Comparison of ENCODE assay signal across 9 cellular contexts in genomic region chr19:3368848-3369336, GRCh38. TPM values are rescaled to one million over a fixed set of nuclear protein-coding genes. Genes with fewer than 3 reads are reported as not detected.
DNase-seq lines count a peak whose midpoint lies in the region; ATAC-seq and TF ChIP-seq lines count a peak whose summit lies in the region.
"Had no signal": no experiment of that assay in that cellular context is flagged by ENCODE, and none has a peak within 500 bp of the region (broad histone marks: within the 10 kb centered on the region; RNA-seq: fewer than 3 reads in every experiment).

No MANE protein-coding gene starts in this region.

- H3K4me3 Mint-ChIP-seq in activated naive CD4-positive, alpha-beta T cell treated with anti-CD3 and anti-CD28 coated beads, Interleukin-2, amount 50 U/mL, for 24 hours, result peak overlapping the region; percentile 34

- H3K4me1 Mint-ChIP-seq in activated naive CD4-positive, alpha-beta T cell treated with anti-CD3 and anti-CD28 coated beads, Interleukin-2, amount 50 U/mL, for 24 hours, result peaks cover 41% of the 10 kb centered on the region

- H3K27me3 Mint-ChIP-seq in activated naive CD4-positive, alpha-beta T cell treated with anti-CD3 and anti-CD28 coated beads, Interleukin-2, amount 50 U/mL, for 24 hours, result no peaks in the 10 kb centered on the region

- peak overlapping the region; percentile 53 for H3K27ac Mint-ChIP-seq in activated naive CD4-positive, alpha-beta T cell treated with anti-CD3 and anti-CD28 coated beads, Interleukin-2, amount 50 U/mL, for 24 hours
- H3K27ac Mint-ChIP-seq in activated naive CD4-positive, alpha-beta T cell treated with anti-CD3 and anti-CD28 coated beads, Interleukin-2, amount 50 U/mL, for 72 hours, result peak overlapping the region in 1 of 2 donors; percentile 48

- TF ChIP-seq CTCF in astrocyte of the spinal cord (IDR thresholded peaks at IDR 0.05; ENCODE audit: low read depth, low read length), result no peak
- no peak for TF ChIP-seq CTCF in lower leg skin (IDR thresholded peaks at IDR 0.05)
- no peak for TF ChIP-seq CTCF in upper lobe of left lung (IDR thresholded peaks at IDR 0.05)

- H3K27ac ChIP-seq in upper lobe of left lung, result peak overlapping the region; percentile 95 to 100 (median 98)

- H3K9me3 ChIP-seq in upper lobe of left lung, result no peaks in the 10 kb centered on the region

- no peaks in the 10 kb centered on the region for H3K36me3 Mint-ChIP-seq in activated naive CD4-positive, alpha-beta T cell treated with anti-CD3 and anti-CD28 coated beads, Interleukin-2, amount 50 U/mL, for 24 hours
- no peaks in the 10 kb centered on the region for H3K36me3 Mint-ChIP-seq in activated naive CD4-positive, alpha-beta T cell treated with anti-CD3 and anti-CD28 coated beads, Interleukin-2, amount 50 U/mL, for 72 hours

- peaks cover 0 to 3% (median 0%) of the 10 kb centered on the region in 4 donors for H3K36me3 ChIP-seq in upper lobe of left lung

- H3K4me3 ChIP-seq in astrocyte of the spinal cord (ENCODE audit: low read depth, low read length) (peak overlapping the region; percentile 79), lower leg skin (ENCODE audit: low read depth, poor library complexity, severe bottlenecking) (peak overlapping the region; percentile 5), upper lobe of left lung (peak overlapping the region in 3 of 4 donors; percentile 78 to 92 (median 85))

- ATAC-seq in activated naive CD4-positive, alpha-beta T cell treated with anti-CD3 and anti-CD28 coated beads, Interleukin-2, amount 50 U/mL, for 72 hours, result no peak
- ATAC-seq in upper lobe of left lung (ENCODE audit: low FRiP score in 2 of 2) (no peak), HG03196 (IDR thresholded peaks at IDR 0.05; ENCODE audit: unreplicated experiment) (no peak)

- H3K27me3 ChIP-seq in upper lobe of left lung, result no peaks in the 10 kb centered on the region

- 27 to 31% methylated on average over 4 of the region's 4 CpGs for WGBS in lower leg skin, 2 donors
- whole genome bisulfite sequencing in upper lobe of left lung, 2 donors, result 59 to 61% methylated on average over 4 of the region's 4 CpGs

- no peak for TF ChIP-seq EP300 in upper lobe of left lung (IDR thresholded peaks at IDR 0.05)

- no peak for DNase-seq in activated naive CD4-positive, alpha-beta T cell treated with anti-CD3 and anti-CD28 coated beads, Interleukin-2, amount 50 U/mL, for 72 hours (ENCODE audit: low spot score in 2 of 2)
- peak; percentile 45 for DNase-seq in astrocyte of the spinal cord (ENCODE audit: low read depth, low spot score)
- no peak for DNase-seq in lower leg skin (ENCODE audit: low spot score in 2 of 2)
- DNase-seq in upper lobe of left lung, result no peak
- no peak for DNase-seq in stimulated activated naive CD4-positive, alpha-beta T cell (lab: John Stamatoyannopoulos, UW)
- DNase-seq in activated CD4-positive, CD25-positive, alpha-beta regulatory T cell treated with anti-CD3 and anti-CD28 coated beads, Interleukin-2, amount 50 U/mL, for 72 hours, result no peak
- DNase-seq: cerebellar nuclear complex had no signal

- H3K9me3 Mint-ChIP-seq in activated naive CD4-positive, alpha-beta T cell treated with anti-CD3 and anti-CD28 coated beads, Interleukin-2, amount 50 U/mL, for 24 hours, result no peaks in the 10 kb centered on the region
- H3K9me3 Mint-ChIP-seq in activated naive CD4-positive, alpha-beta T cell treated with anti-CD3 and anti-CD28 coated beads, Interleukin-2, amount 50 U/mL, for 72 hours, result no peaks in the 10 kb centered on the region

- intact Hi-C loops in lower leg skin (cut with DNase I; ENCODE audit: low total_unique reads), result no loop called here

- in situ Hi-C loops in astrocyte of the spinal cord (cut with HindIII; ENCODE audit: low sequenced_read_pairs), result no loop called here

- TF ChIP-seq POLR2A in lower leg skin (IDR thresholded peaks at IDR 0.05) (no peak), upper lobe of left lung (IDR thresholded peaks at IDR 0.05) (no peak)

- H3K4me1 ChIP-seq in upper lobe of left lung, result peaks cover 34 to 53% (median 50%) of the 10 kb centered on the region in 4 donors

RNA-seq across cellular contexts. Expression of gene NFIC, which starts 2.5 kb away (rescaled TPM):
- 10 to 100 TPM; 10.4 to 23.1 TPM for total RNA-seq in activated naive CD4-positive, alpha-beta T cell treated with anti-CD3 and anti-CD28 coated beads, Interleukin-2, amount 50 U/mL, for 72 hours
- 100 to 1,000 TPM; 102 to 236 (median 158) TPM for total RNA-seq in lower leg skin
- 100 to 1,000 TPM in 5 of 6 donors, 10 to 100 TPM in 1; 96.1 to 175 (median 154) TPM for total RNA-seq in upper lobe of left lung

Comparison
In these comparisons a context has a peak if more than half of its experiments do, and no peak if none do; other contexts are left out.
1. H3K4me3 ChIP-seq: peak in every context shown above with its lines; median percentile 85 in upper lobe of left lung; 79 in astrocyte of the spinal cord; 5 in lower leg skin.
2. RNA of gene NFIC, which starts 2.5 kb away (total RNA-seq): 102 to 236 TPM in lower leg skin and 96.1 to 175 TPM in upper lobe of left lung; 10.4 to 23.1 TPM in activated naive CD4-positive, alpha-beta T cell treated with anti-CD3 and anti-CD28 coated beads, Interleukin-2, amount 50 U/mL, for 72 hours; every median in the first group is over 4 times any median in the second.